ENCODE assay signal across 1 cellular context in genomic region chr15:99310745-99311144, GRCh38.
TF ChIP-seq lines count a peak whose summit lies in the region.

No MANE protein-coding gene starts in this region.

TF ChIP-seq in K562, 482 proteins besides CTCF, POLR2A, EP300 and RAD21 (continued from another document):
- no peak for TF ChIP-seq RBM17 (IDR thresholded peaks at IDR 0.05; ENCODE audit: borderline replicate concordance, low read depth, low read length)
- TF ChIP-seq YY1 (IDR thresholded peaks at IDR 0.05; ENCODE audit: borderline replicate concordance in 1 of 3, control insufficient read depth in 1 of 3, extremely low read depth in 1 of 3, insufficient read depth in 3 of 3, insufficient read length in 1 of 3, insufficient replicate concordance in 2 of 3, low read depth in 1 of 3, low read length in 2 of 3): no peak
- TF ChIP-seq MXD1 (CRISPR knock-in tag; IDR thresholded peaks at IDR 0.05; ENCODE audit: borderline replicate concordance, poor library complexity, severe bottlenecking): no peak
- TF ChIP-seq HMG20A (CRISPR knock-in tag; conservative IDR thresholded peaks at IDR 0.05): no peak
- no peak for TF ChIP-seq LEF1 (IDR thresholded peaks at IDR 0.05)
- TF ChIP-seq ZNF232 (CRISPR knock-in tag; IDR thresholded peaks at IDR 0.05): no peak
- no peak for TF ChIP-seq ADNP (tag; IDR thresholded peaks at IDR 0.05)
- no peak for TF ChIP-seq ZNF121 (CRISPR knock-in tag; conservative IDR thresholded peaks at IDR 0.05)
- TF ChIP-seq, protein P1, sequence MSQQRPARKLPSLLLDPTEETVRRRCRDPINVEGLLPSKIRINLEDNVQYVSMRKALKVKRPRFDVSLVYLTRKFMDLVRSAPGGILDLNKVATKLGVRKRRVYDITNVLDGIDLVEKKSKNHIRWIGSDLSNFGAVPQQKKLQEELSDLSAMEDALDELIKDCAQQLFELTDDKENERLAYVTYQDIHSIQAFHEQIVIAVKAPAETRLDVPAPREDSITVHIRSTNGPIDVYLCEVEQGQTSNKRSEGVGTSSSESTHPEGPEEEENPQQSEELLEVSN (IDR thresholded peaks at IDR 0.05; ENCODE audit: borderline replicate concordance in 1 of 2, extremely low read depth in 1 of 2, insufficient read depth in 1 of 2, insufficient read length in 1 of 2, low read depth in 1 of 2, low read length in 1 of 2, poor library complexity in 1 of 2, severe bottlenecking in 1 of 2): no peak
- TF ChIP-seq PCBP1 (IDR thresholded peaks at IDR 0.05; ENCODE audit: low read depth, low read length, poor library complexity, severe bottlenecking): no peak
- TF ChIP-seq TBP (optimal IDR thresholded peaks at IDR 0.05; ENCODE audit: low read depth, low read length): no peak
- TF ChIP-seq, protein P2, sequence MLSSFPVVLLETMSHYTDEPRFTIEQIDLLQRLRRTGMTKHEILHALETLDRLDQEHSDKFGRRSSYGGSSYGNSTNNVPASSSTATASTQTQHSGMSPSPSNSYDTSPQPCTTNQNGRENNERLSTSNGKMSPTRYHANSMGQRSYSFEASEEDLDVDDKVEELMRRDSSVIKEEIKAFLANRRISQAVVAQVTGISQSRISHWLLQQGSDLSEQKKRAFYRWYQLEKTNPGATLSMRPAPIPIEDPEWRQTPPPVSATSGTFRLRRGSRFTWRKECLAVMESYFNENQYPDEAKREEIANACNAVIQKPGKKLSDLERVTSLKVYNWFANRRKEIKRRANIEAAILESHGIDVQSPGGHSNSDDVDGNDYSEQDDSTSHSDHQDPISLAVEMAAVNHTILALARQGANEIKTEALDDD (IDR thresholded peaks at IDR 0.05): no peak
- TF ChIP-seq NEUROD1 (IDR thresholded peaks at IDR 0.05; ENCODE audit: borderline replicate concordance, low read depth, low read length, partially characterized antibody): no peak
- peak in 1 of 2 experiments; percentile 72; a peak in 2 of 4 replicates for TF ChIP-seq RCOR1 (IDR thresholded peaks at IDR 0.05; ENCODE audit: borderline replicate concordance in 1 of 2, low read depth in 2 of 2, low read length in 2 of 2)
- TF ChIP-seq KHSRP (IDR thresholded peaks at IDR 0.05): no peak
- peak; percentile 58 for TF ChIP-seq TAL1 (IDR thresholded peaks at IDR 0.05)
- no peak for TF ChIP-seq ZNF212 (CRISPR knock-in tag; IDR thresholded peaks at IDR 0.05)
- no peak for TF ChIP-seq OTX1 (CRISPR knock-in tag; IDR thresholded peaks at IDR 0.05)
- no peak for TF ChIP-seq NR3C1 (CRISPR knock-in tag; IDR thresholded peaks at IDR 0.05)
- TF ChIP-seq HDAC1 (IDR thresholded peaks at IDR 0.05): no peak
- no peak for TF ChIP-seq ZBTB26 (CRISPR knock-in tag; IDR thresholded peaks at IDR 0.05)
- peak; percentile 72 for TF ChIP-seq TCF3 (CRISPR knock-in tag; IDR thresholded peaks at IDR 0.05)
- no peak for TF ChIP-seq ZNF143 (CRISPR knock-in tag; IDR thresholded peaks at IDR 0.05)
- TF ChIP-seq NFIX (CRISPR knock-in tag; IDR thresholded peaks at IDR 0.05; ENCODE audit: low read depth): no peak
- no peak for TF ChIP-seq ZNF445 (CRISPR knock-in tag; IDR thresholded peaks at IDR 0.05; ENCODE audit: low read depth)
- peak; percentile 64 for TF ChIP-seq ARID1B (IDR thresholded peaks at IDR 0.05)
